In the genomic region with DNA sequence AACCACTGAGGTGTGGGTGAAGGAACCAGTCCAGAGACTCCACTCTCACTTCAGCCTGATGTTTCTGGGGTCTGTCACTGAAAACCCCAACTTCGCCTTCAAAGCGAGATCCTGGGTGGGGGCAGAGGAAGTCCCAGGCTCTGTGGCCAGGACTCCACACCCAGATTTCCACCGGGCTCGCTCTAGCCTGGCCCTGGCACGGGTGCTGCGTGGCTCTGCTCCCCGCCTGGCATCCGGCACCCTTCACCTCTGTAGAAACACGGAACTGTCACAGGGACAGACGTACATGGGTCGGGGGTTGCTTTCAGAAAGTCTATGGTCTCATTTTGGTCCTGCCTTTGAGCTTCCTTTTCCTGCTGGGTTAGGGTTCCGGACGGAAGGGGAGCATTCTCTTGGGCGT, we compare ENCODE assay signal across 15 cellular contexts. TPM values are rescaled to one million over a fixed set of nuclear protein-coding genes. Genes with fewer than 3 reads are reported as not detected.
A peak's percentile ranks its signal among the peaks of the same experiment; 100 is the strongest.
DNase-seq lines count a peak whose midpoint lies in the region; ATAC-seq and TF ChIP-seq lines count a peak whose summit lies in the region.
"Had no signal": no experiment of that assay in that cellular context is flagged by ENCODE, and none has a peak within 500 bp of the region (broad histone marks: within the 10 kb centered on the region; RNA-seq: fewer than 3 reads in every experiment).

No MANE protein-coding gene starts in this region.

- H3K27me3 ChIP-seq in ACC112 (ENCODE audit: insufficient read depth, low read length) (no peaks in the 10 kb centered on the region), HL-60 (ENCODE audit: insufficient read depth, poor library complexity, severe bottlenecking) (no peaks in the 10 kb centered on the region)
- no peaks in the 10 kb centered on the region for H3K27me3 ChIP-seq in CD8-positive, alpha-beta memory T cell (ENCODE audit: insufficient read depth, low read length, poor library complexity, severe bottlenecking)

- DNase-seq in HL-60 (ENCODE audit: low read depth in 1 of 2, low spot score in 1 of 2) = no peak
- no peak for DNase-seq in chondrocyte (ENCODE audit: low spot score)
- DNase-seq in osteocyte (ENCODE audit: extremely low spot score, unreplicated experiment) = no peak
- no peak for DNase-seq in omental fat pad (ENCODE audit: low spot score)
- DNase-seq in CD8-positive, alpha-beta memory T cell = no peak
- DNase-seq in SK-N-DZ (ENCODE audit: low spot score) = no peak
- DNase-seq: activated CD4-positive, alpha-beta T cell treated with anti-CD3 and anti-CD28 coated beads, Interleukin-2, amount 50 U/mL, for 4 hours; activated naive CD4-positive, alpha-beta T cell treated with Interleukin-2 at 50 U/mL for 16 hours; Karpas-422; NCI-H2107; nephron progenitor cell had no signal

- H3K4me3 ChIP-seq in ACC112 (ENCODE audit: low read depth, low read length) (no peak overlapping the region), HL-60 (replicated peaks; ENCODE audit: insufficient read depth, low read length) (no peak overlapping the region)
- H3K4me3 ChIP-seq in CD8-positive, alpha-beta memory T cell (ENCODE audit: low read length) = no peak overlapping the region

- H3K9me3 Mint-ChIP-seq in chondrocyte (ENCODE audit: low read depth) (no peaks in the 10 kb centered on the region), osteocyte (ENCODE audit: unreplicated experiment) (no peaks in the 10 kb centered on the region)
- H3K9me3 Mint-ChIP-seq in CD8-positive, alpha-beta memory T cell = no peaks in the 10 kb centered on the region
- H3K9me3 Mint-ChIP-seq: dendritic cell treated with granulocyte-macrophage colony-stimulating factor and Interleukin-4, amounts not matched to agents 40 ng/mL and 50 ng/mL, for 4 days; nephron progenitor cell had no signal

- H3K36me3 Mint-ChIP-seq in chondrocyte (ENCODE audit: low read depth) = no peaks in the 10 kb centered on the region
- peaks cover under 1% of the 10 kb centered on the region for H3K36me3 Mint-ChIP-seq in osteocyte (ENCODE audit: unreplicated experiment)
- peaks cover 0 to 27% (median 6%) of the 10 kb centered on the region in 3 donors for H3K36me3 Mint-ChIP-seq in CD8-positive, alpha-beta memory T cell

- no peak for ATAC-seq in omental fat pad (ENCODE audit: low FRiP score)
- ATAC-seq in GM21390 (IDR thresholded peaks at IDR 0.05; ENCODE audit: unreplicated experiment) = no peak

- H3K27me3 Mint-ChIP-seq in chondrocyte (ENCODE audit: low read depth) = no peaks in the 10 kb centered on the region
- H3K27me3 Mint-ChIP-seq in osteocyte (ENCODE audit: unreplicated experiment) = no peaks in the 10 kb centered on the region
- peaks cover 0 to 1% of the 10 kb centered on the region in 2 donors for H3K27me3 Mint-ChIP-seq in CD8-positive, alpha-beta memory T cell

- peaks cover 63% of the 10 kb centered on the region for H3K4me1 Mint-ChIP-seq in chondrocyte (ENCODE audit: low read depth)
- peaks cover 69% of the 10 kb centered on the region for H3K4me1 Mint-ChIP-seq in osteocyte (ENCODE audit: unreplicated experiment)
- peaks cover 37 to 54% (median 45%) of the 10 kb centered on the region in 3 donors for H3K4me1 Mint-ChIP-seq in CD8-positive, alpha-beta memory T cell

- H3K36me3 ChIP-seq in ACC112 (ENCODE audit: insufficient read depth, low read length) = no peaks in the 10 kb centered on the region
- H3K36me3 ChIP-seq in CD8-positive, alpha-beta memory T cell (ENCODE audit: insufficient read depth, low read length) = no peaks in the 10 kb centered on the region

- TF ChIP-seq CTCF in HL-60 (IDR thresholded peaks at IDR 0.05; ENCODE audit: insufficient read depth, low read length) (no peak), chondrocyte (IDR thresholded peaks at IDR 0.05) (no peak), osteocyte (IDR thresholded peaks at IDR 0.05) (no peak), omental fat pad (IDR thresholded peaks at IDR 0.05) (no peak)

- H2AFZ ChIP-seq in ACC112 (ENCODE audit: low read length, unreplicated experiment) = no peak overlapping the region

- peaks cover 68% of the 10 kb centered on the region for H3K4me1 ChIP-seq in ACC112 (ENCODE audit: control insufficient read depth, insufficient read depth, low read length, unreplicated experiment)
- H3K4me1 ChIP-seq in CD8-positive, alpha-beta memory T cell (ENCODE audit: insufficient read depth, low read length) = peaks cover 44% of the 10 kb centered on the region

- H3K4me3 Mint-ChIP-seq in chondrocyte (ENCODE audit: unreplicated experiment) = no peak overlapping the region
- H3K4me3 Mint-ChIP-seq in osteocyte (ENCODE audit: unreplicated experiment) = no peak overlapping the region
- H3K4me3 Mint-ChIP-seq in CD8-positive, alpha-beta memory T cell = no peak overlapping the region
- H3K4me3 Mint-ChIP-seq: dendritic cell treated with granulocyte-macrophage colony-stimulating factor and Interleukin-4, amounts not matched to agents 40 ng/mL and 50 ng/mL, for 4 days; nephron progenitor cell had no signal

- CTCF ChIA-PET in CD8-positive, alpha-beta memory T cell (lab: Charles Lee) = interaction anchor here (3.9 to 7.3 kb wide), 5 partner anchors 28 to 282 kb away, joined by 59 to 99 read pairs (median 70); partner anchors contain the start of genes HPCAL1 and RRM2

- no peaks in the 10 kb centered on the region for H3K9me3 ChIP-seq in CD8-positive, alpha-beta memory T cell (ENCODE audit: low read length)

- H3K27ac Mint-ChIP-seq in chondrocyte (ENCODE audit: unreplicated experiment) (peak overlapping the region; percentile 73), osteocyte (ENCODE audit: unreplicated experiment) (peak overlapping the region; percentile 36)
- H3K27ac Mint-ChIP-seq in CD8-positive, alpha-beta memory T cell = peak overlapping the region in 4 of 8 donors; percentile 24 to 99 (median 92)
- H3K27ac Mint-ChIP-seq: dendritic cell treated with granulocyte-macrophage colony-stimulating factor and Interleukin-4, amounts not matched to agents 40 ng/mL and 50 ng/mL, for 4 days; nephron progenitor cell had no signal

- H3K27ac ChIP-seq in ACC112 (ENCODE audit: low read depth, low read length) (peak overlapping the region; percentile 79), HL-60 (replicated peaks) (peak overlapping the region; percentile 75)
- H3K27ac ChIP-seq in CD8-positive, alpha-beta memory T cell (ENCODE audit: low read depth, low read length) = no peak overlapping the region
- H3K27ac ChIP-seq: C4-2B had no signal

- peaks cover 4% of the 10 kb centered on the region for H3K79me2 ChIP-seq in ACC112 (ENCODE audit: control insufficient read depth, insufficient read depth, low read length, unreplicated experiment)

- POLR2A ChIA-PET in CD8-positive, alpha-beta memory T cell (lab: Charles Lee) = no interaction called here

RNA-seq across cellular contexts. Expression of gene ODC1, which starts 41.6 kb away (rescaled TPM):
- total RNA-seq in chondrocyte (44.4 to 65.3 TPM (median 61.6 TPM) in 3 replicates), osteocyte (41.7 and 44.8 TPM in 2 replicates), omental fat pad (100 to 1,000 TPM in 2 of 4 donors, 10 to 100 TPM in 2; 46.8 to 264 (median 114) TPM)
- 100 to 1,000 TPM; 565 to 566 TPM for total RNA-seq in CD8-positive, alpha-beta memory T cell
- 57.1 TPM for polyA plus RNA-seq in CD8-positive, alpha-beta memory T cell
- 478 and 500 TPM in 2 replicates for polyA plus RNA-seq in SK-N-DZ (2014; cell fraction: cytosol; rRNA removed)
- 342 and 350 TPM in 2 replicates for polyA plus RNA-seq in SK-N-DZ (2014; cell fraction: nucleus; rRNA removed)
